In the genomic region with DNA sequence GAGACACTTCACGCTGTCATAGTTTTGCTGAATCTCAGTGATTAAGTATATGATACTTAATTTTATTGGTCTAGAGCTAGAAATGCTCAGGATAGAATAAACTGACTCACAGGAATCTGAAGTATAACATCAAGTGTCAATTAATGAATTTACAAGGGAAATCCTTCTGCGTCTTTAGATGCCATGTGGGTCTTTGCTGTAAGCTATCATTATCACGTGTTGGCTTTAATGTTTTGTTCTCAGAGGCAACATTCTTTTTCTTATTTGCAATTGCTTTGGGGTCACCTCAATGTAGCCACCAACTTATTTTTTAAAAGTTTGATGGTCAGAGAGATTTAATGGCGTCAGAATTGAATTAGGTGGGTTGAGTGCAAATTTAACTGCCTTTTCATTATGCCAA, we compare ENCODE assay signal across 7 cellular contexts.
"Had no signal": no experiment of that assay in that cellular context is flagged by ENCODE, and none has a peak within 500 bp of the region (broad histone marks: within the 10 kb centered on the region; RNA-seq: fewer than 3 reads in every experiment).

No MANE protein-coding gene starts in this region.

- DNase-seq: IMR-90, KBM-7, KG1 had no signal

- FAIRE-seq: HTR-8/SVneo, K562 had no signal

- ATAC-seq: K562 had no signal

- H3K27ac ChIP-seq: HL-60, KMS-11 had no signal

- H3K4me2 ChIP-seq: KMS-11 had no signal

- H3K9ac ChIP-seq: KMS-11 had no signal

- H3K4me3 ChIP-seq: K562 had no signal
